ENCODE assay signal across 8 cellular contexts in genomic region chr14:72420749-72421452, GRCh38.
DNase-seq lines count a peak whose midpoint lies in the region; ATAC-seq and TF ChIP-seq lines count a peak whose summit lies in the region.

No MANE protein-coding gene starts in this region.

- peak; percentile 92 for TF ChIP-seq CTCF in AG04450 (IDR thresholded peaks at IDR 0.05; ENCODE audit: low read depth, low read length)
- peak; percentile 100 for TF ChIP-seq CTCF in endothelial cell (IDR thresholded peaks at IDR 0.05; ENCODE audit: unreplicated experiment)

- no peak overlapping the region for H3K4me3 ChIP-seq in AG04450 (ENCODE audit: low read depth, low read length)

- DNase-seq in AG04450 (ENCODE audit: low read depth, low spot score) (peak; percentile 16), GM19240 (ENCODE audit: insufficient read length, low spot score) (peak; percentile 32), NCI-H526 treated with DMSO at 0.1 percent for 48 hours (lab: John Stamatoyannopoulos, UW) (peak; percentile 41), endothelial cell (ENCODE audit: low spot score) (peak; percentile 96), mucosa of gallbladder (ENCODE audit: low spot score) (peak; percentile 82)
- DNase-seq in activated CD8-positive, alpha-beta T cell treated with anti-CD3 and anti-CD28 coated beads, Interleukin-2, amount 10 ng/mL, durations not matched to agents 7 days and 5 days, result peak; percentile 87
- DNase-seq in stimulated activated CD8-positive, alpha-beta memory T cell treated with anti-CD3 and anti-CD28 coated beads, Interleukin-7, amount 100 ng/mL, for 1 hour (ENCODE audit: low read depth in 2 of 2), result peak; percentile 16 to 55

- H3K27ac Mint-ChIP-seq in activated CD8-positive, alpha-beta T cell treated with anti-CD3 and anti-CD28 coated beads, Interleukin-2, amount 10 ng/mL, durations not matched to agents 7 days and 5 days, result peak overlapping the region; percentile 79
- no peak overlapping the region for H3K27ac Mint-ChIP-seq in endothelial cell (ENCODE audit: unreplicated experiment)

- no peak overlapping the region for H3K4me3 Mint-ChIP-seq in activated CD8-positive, alpha-beta T cell treated with anti-CD3 and anti-CD28 coated beads, Interleukin-2, amount 10 ng/mL, durations not matched to agents 7 days and 5 days
- no peak overlapping the region for H3K4me3 Mint-ChIP-seq in endothelial cell (ENCODE audit: unreplicated experiment)

- peaks cover 6% of the 10 kb centered on the region for H3K9me3 Mint-ChIP-seq in activated CD8-positive, alpha-beta T cell treated with anti-CD3 and anti-CD28 coated beads, Interleukin-2, amount 10 ng/mL, durations not matched to agents 7 days and 5 days (ENCODE audit: insufficient read depth)
- no peaks in the 10 kb centered on the region for H3K9me3 Mint-ChIP-seq in endothelial cell (ENCODE audit: unreplicated experiment)

- ATAC-seq in activated CD8-positive, alpha-beta T cell treated with anti-CD3 and anti-CD28 coated beads, Interleukin-2, amount 10 ng/mL, durations not matched to agents 7 days and 5 days, result no peak
- no peak for ATAC-seq in GM18858 (IDR thresholded peaks at IDR 0.05; ENCODE audit: unreplicated experiment)

- H3K36me3 Mint-ChIP-seq in activated CD8-positive, alpha-beta T cell treated with anti-CD3 and anti-CD28 coated beads, Interleukin-2, amount 10 ng/mL, durations not matched to agents 7 days and 5 days (ENCODE audit: low read depth), result peaks cover 20% of the 10 kb centered on the region
- peaks cover 7% of the 10 kb centered on the region for H3K36me3 Mint-ChIP-seq in endothelial cell (ENCODE audit: low read depth, unreplicated experiment)

- CTCF ChIA-PET in AG04450 (lab: Charles Lee), result interaction anchor here (0.6 to 1.7 kb wide), 7 partner anchors 14 to 528 kb away, joined by 3 to 6 read pairs (median 3); no protein-coding TSS in a partner anchor
- CTCF ChIA-PET in activated CD8-positive, alpha-beta T cell treated with anti-CD3 and anti-CD28 coated beads, Interleukin-2, amount 10 ng/mL, durations not matched to agents 7 days and 5 days (lab: Charles Lee), result interaction anchor here (0.7 to 5.4 kb wide), 13 partner anchors 11 to 463 kb away, joined by 3 to 26 read pairs (median 3); no protein-coding TSS in a partner anchor

- peaks cover 16% of the 10 kb centered on the region for H3K27me3 Mint-ChIP-seq in activated CD8-positive, alpha-beta T cell treated with anti-CD3 and anti-CD28 coated beads, Interleukin-2, amount 10 ng/mL, durations not matched to agents 7 days and 5 days (ENCODE audit: low read depth)
- H3K27me3 Mint-ChIP-seq in endothelial cell (ENCODE audit: unreplicated experiment), result peaks cover 3% of the 10 kb centered on the region

- peaks cover 17% of the 10 kb centered on the region for H3K4me1 Mint-ChIP-seq in activated CD8-positive, alpha-beta T cell treated with anti-CD3 and anti-CD28 coated beads, Interleukin-2, amount 10 ng/mL, durations not matched to agents 7 days and 5 days (ENCODE audit: low read depth)
- peaks cover 7% of the 10 kb centered on the region for H3K4me1 Mint-ChIP-seq in endothelial cell (ENCODE audit: unreplicated experiment)

- H3K27me3 ChIP-seq in AG04450 (ENCODE audit: control insufficient read depth, insufficient read depth, low read length), result peaks cover 12% of the 10 kb centered on the region

- POLR2A ChIA-PET in AG04450 (lab: Yijun Ruan, JAX), result no interaction called here
- POLR2A ChIA-PET in activated CD8-positive, alpha-beta T cell treated with anti-CD3 and anti-CD28 coated beads, Interleukin-2, amount 10 ng/mL, durations not matched to agents 7 days and 5 days (lab: Charles Lee), result no interaction called here

- H3K27ac ChIP-seq in AG04450 (ENCODE audit: low read depth, low read length), result no peak overlapping the region

- H3K9me3 ChIP-seq in AG04450 (ENCODE audit: control insufficient read depth, insufficient read depth, low read length), result no peaks in the 10 kb centered on the region

Comparison
In these comparisons a context has a peak if more than half of its experiments do, and no peak if none do; other contexts are left out.
1. DNase-seq: peak in every context shown above with its lines; median percentile 96 in endothelial cell; 87 in activated CD8-positive, alpha-beta T cell treated with anti-CD3 and anti-CD28 coated beads, Interleukin-2, amount 10 ng/mL, durations not matched to agents 7 days and 5 days; 82 in mucosa of gallbladder; 41 in NCI-H526 treated with DMSO at 0.1 percent for 48 hours; 36 in stimulated activated CD8-positive, alpha-beta memory T cell treated with anti-CD3 and anti-CD28 coated beads, Interleukin-7, amount 100 ng/mL, for 1 hour; 32 in GM19240; 16 in AG04450.